33 cellular contexts compared by ENCODE assay signal in genomic region chr5:6154216-6154615, GRCh38.
"Had no signal": no experiment of that assay in that cellular context is flagged by ENCODE, and none has a peak within 500 bp of the region (broad histone marks: within the 10 kb centered on the region; RNA-seq: fewer than 3 reads in every experiment).

No MANE protein-coding gene starts in this region.

- H3K36me3 ChIP-seq: adrenal gland, brain microvascular endothelial cell had no signal

- H3K27me3 ChIP-seq: adrenal gland, body of pancreas, brain microvascular endothelial cell, breast epithelium had no signal

- H3K9me3 ChIP-seq: adrenal gland, body of pancreas, breast epithelium had no signal

- H3K4me3 ChIP-seq: adrenal gland, body of pancreas, breast epithelium had no signal

- H3K4me1 ChIP-seq: body of pancreas, breast epithelium had no signal

- H3K27ac ChIP-seq: adrenal gland, body of pancreas, brain microvascular endothelial cell, breast epithelium, VCaP had no signal

- DNase-seq: activated B cell treated with CpG ODN at 0.5 μM for 24 hours; activated CD4-positive, alpha-beta memory T cell treated with anti-CD3 and anti-CD28 coated beads for 36 hours; activated CD4-positive, alpha-beta T cell treated with anti-CD3 and anti-CD28 coated beads for 4 hours; activated CD4-positive, alpha-beta T cell treated with anti-CD3 and anti-CD28 coated beads, Interleukin-2, amount 50 U/mL, for 1 hour; activated CD4-positive, alpha-beta T cell treated with anti-CD3 and anti-CD28 coated beads, Interleukin-2, amount 50 U/mL, for 4 hours; activated CD4-positive, CD25-positive, alpha-beta regulatory T cell treated with anti-CD3 and anti-CD28 coated beads, Interleukin-2, amount 50 U/mL, for 72 hours; activated CD8-positive, alpha-beta memory T cell treated with anti-CD3 and anti-CD28 coated beads, Interleukin-2, amount 50 U/mL, for 4 hours; activated CD8-positive, alpha-beta T cell treated with anti-CD3 and anti-CD28 coated beads for 36 hours; activated effector memory CD4-positive, alpha-beta T cell treated with anti-CD3 and anti-CD28 coated beads, Interleukin-2, amount 50 U/mL, for 16 hours; activated gamma-delta T cell treated with Interleukin-2 at 50 U/mL for 16 hours; activated naive CD4-positive, alpha-beta T cell; activated naive CD4-positive, alpha-beta T cell treated with anti-CD3 and anti-CD28 coated beads for 36 hours; activated naive CD4-positive, alpha-beta T cell treated with anti-CD3 and anti-CD28 coated beads, Interleukin-2, amount 50 U/mL, for 16 hours; activated naive CD8-positive, alpha-beta T cell treated with anti-CD3 and anti-CD28 coated beads for 36 hours; activated T-cell treated with anti-CD3 and anti-CD28 coated beads for 4 hours; activated T-cell treated with anti-CD3 and anti-CD28 coated beads, Interleukin-2, amount 50 U/mL, for 1 hour; activated T-cell treated with anti-CD3 and anti-CD28 coated beads, Interleukin-2, amount 50 U/mL, for 4 hours; activated T-cell treated with anti-CD3 and anti-CD28 coated beads, Interleukin-2, amount 50 U/mL, for 72 hours; adrenal gland; amniotic stem cell; aorta; body of pancreas; brain microvascular endothelial cell; central memory CD4-positive, alpha-beta T cell; T-helper 2 cell; T-helper 9 cell had no signal

- ATAC-seq: activated CD8-positive, alpha-beta T cell treated with anti-CD3 and anti-CD28 coated beads for 36 hours; activated naive CD4-positive, alpha-beta T cell treated with anti-CD3 and anti-CD28 coated beads, Interleukin-2, amount 50 U/mL, for 72 hours; activated T-cell treated with anti-CD3 and anti-CD28 coated beads, Interleukin-2, amount 50 U/mL, for 4 hours; activated T-cell treated with anti-CD3 and anti-CD28 coated beads, Interleukin-2, amount 50 U/mL, for 72 hours; activated T-helper 17 cell treated with anti-CD3 and anti-CD28 coated beads, Interleukin-2, amount 50 U/mL, for 72 hours; body of pancreas had no signal

- FAIRE-seq: astrocyte, colon, TTC549 had no signal
